1 cellular context compared by ENCODE assay signal in the genomic region with DNA sequence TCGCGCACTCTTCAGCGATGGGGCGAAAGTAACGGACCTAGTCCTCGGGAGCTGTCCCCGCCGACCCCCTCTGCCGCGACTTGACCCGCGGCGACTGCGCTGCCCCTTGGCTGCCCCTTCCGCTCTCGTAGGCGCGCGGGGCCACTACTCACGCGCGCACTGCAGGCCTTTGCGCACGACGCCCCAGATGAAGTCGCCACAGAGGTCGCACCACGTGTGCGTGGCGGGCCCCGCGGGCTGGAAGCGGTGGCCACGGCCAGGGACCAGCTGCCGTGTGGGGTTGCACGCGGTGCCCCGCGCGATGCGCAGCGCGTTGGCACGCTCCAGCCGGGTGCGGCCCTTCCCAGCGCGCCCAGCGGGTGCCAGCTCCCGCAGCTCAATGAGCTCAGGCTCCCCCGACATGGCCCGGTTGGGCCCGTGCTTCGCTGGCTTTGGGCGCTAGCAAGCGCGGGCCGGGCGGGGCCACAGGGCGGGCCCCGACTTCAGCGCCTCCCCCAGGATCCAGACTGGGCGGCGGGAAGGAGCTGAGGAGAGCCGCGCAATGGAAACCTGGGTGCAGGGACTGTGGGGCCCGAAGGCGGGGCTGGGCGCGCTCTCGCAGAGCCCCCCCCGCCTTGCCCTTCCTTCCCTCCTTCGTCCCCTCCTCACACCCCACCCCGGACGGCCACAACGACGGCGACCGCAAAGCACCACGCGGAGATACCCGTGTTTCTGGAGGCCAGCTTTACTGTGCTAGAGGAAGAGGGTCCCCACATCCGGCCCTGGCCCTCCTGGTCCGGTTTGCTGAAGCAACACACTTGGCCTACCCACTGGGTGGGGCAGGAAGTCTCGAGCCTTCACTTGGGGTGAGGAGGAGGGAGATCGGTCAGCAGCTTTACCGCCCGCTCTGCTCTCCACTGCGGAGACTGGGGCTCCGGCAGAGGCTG.
TF ChIP-seq lines count a peak whose summit lies in the region.

Gene RASSF1, minus strand, starts transcription at position 433 of the 926 bp plus-strand sequence. Its CDS starts 31 bp downstream, at position 402.

TF ChIP-seq in WTC11, 78 proteins besides CTCF, POLR2A, EP300 and RAD21 (continued from another document and continues in another):
- TF ChIP-seq FOXP1 (CRISPR knock-in tag; IDR thresholded peaks at IDR 0.05; ENCODE audit: borderline replicate concordance) (peak; percentile 76), SOX15 (CRISPR knock-in tag; IDR thresholded peaks at IDR 0.05) (no peak), SP1 (CRISPR knock-in tag; conservative IDR thresholded peaks at IDR 0.05) (peak; percentile 60), TCF7 (CRISPR knock-in tag; IDR thresholded peaks at IDR 0.05; ENCODE audit: low read depth) (peak; percentile 87), HMGA2 (CRISPR knock-in tag; IDR thresholded peaks at IDR 0.05) (no peak), FOXJ3 (CRISPR knock-in tag; IDR thresholded peaks at IDR 0.05; ENCODE audit: borderline replicate concordance) (no peak), ZNF232 (CRISPR knock-in tag; IDR thresholded peaks at IDR 0.05) (peak; percentile 86; the same call in 1 of the 2 replicates), GTF2I (CRISPR knock-in tag; conservative IDR thresholded peaks at IDR 0.05) (no peak), TP53 (CRISPR knock-in tag; IDR thresholded peaks at IDR 0.05) (peak; percentile 61), KAT7 (CRISPR knock-in tag; IDR thresholded peaks at IDR 0.05; ENCODE audit: borderline replicate concordance) (no peak), ZNF219 (CRISPR knock-in tag; IDR thresholded peaks at IDR 0.05; ENCODE audit: borderline replicate concordance) (no peak), PRDM15 (CRISPR knock-in tag; IDR thresholded peaks at IDR 0.05) (peak; percentile 24; the same call in 1 of the 2 replicates), ATF2 (CRISPR knock-in tag; IDR thresholded peaks at IDR 0.05; ENCODE audit: borderline replicate concordance, low read depth) (no peak), MYBL2 (CRISPR knock-in tag; IDR thresholded peaks at IDR 0.05) (peak; percentile 85), NFE2L1 (CRISPR knock-in tag; IDR thresholded peaks at IDR 0.05) (no peak), NR3C1 (CRISPR knock-in tag; conservative IDR thresholded peaks at IDR 0.05; ENCODE audit: low read depth) (no peak), OVOL2 (CRISPR knock-in tag; IDR thresholded peaks at IDR 0.05; ENCODE audit: borderline replicate concordance) (no peak), CDX4 (CRISPR knock-in tag; IDR thresholded peaks at IDR 0.05; ENCODE audit: borderline replicate concordance) (no peak), RORB (CRISPR knock-in tag; IDR thresholded peaks at IDR 0.05) (no peak), ATF3 (CRISPR knock-in tag; conservative IDR thresholded peaks at IDR 0.05) (no peak), CREB1 (CRISPR knock-in tag; IDR thresholded peaks at IDR 0.05) (no peak), ZSCAN18 (CRISPR knock-in tag; IDR thresholded peaks at IDR 0.05) (no peak), CREM (CRISPR knock-in tag; IDR thresholded peaks at IDR 0.05) (no peak), ESRRA (CRISPR knock-in tag; IDR thresholded peaks at IDR 0.05; ENCODE audit: borderline replicate concordance) (no peak)
- TF ChIP-seq, protein P1, sequence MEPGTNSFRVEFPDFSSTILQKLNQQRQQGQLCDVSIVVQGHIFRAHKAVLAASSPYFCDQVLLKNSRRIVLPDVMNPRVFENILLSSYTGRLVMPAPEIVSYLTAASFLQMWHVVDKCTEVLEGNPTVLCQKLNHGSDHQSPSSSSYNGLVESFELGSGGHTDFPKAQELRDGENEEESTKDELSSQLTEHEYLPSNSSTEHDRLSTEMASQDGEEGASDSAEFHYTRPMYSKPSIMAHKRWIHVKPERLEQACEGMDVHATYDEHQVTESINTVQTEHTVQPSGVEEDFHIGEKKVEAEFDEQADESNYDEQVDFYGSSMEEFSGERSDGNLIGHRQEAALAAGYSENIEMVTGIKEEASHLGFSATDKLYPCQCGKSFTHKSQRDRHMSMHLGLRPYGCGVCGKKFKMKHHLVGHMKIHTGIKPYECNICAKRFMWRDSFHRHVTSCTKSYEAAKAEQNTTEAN (CRISPR knock-in tag; IDR thresholded peaks at IDR 0.05), result peak; percentile 77; the same call in 1 of the 2 replicates
- TF ChIP-seq, protein P2, sequence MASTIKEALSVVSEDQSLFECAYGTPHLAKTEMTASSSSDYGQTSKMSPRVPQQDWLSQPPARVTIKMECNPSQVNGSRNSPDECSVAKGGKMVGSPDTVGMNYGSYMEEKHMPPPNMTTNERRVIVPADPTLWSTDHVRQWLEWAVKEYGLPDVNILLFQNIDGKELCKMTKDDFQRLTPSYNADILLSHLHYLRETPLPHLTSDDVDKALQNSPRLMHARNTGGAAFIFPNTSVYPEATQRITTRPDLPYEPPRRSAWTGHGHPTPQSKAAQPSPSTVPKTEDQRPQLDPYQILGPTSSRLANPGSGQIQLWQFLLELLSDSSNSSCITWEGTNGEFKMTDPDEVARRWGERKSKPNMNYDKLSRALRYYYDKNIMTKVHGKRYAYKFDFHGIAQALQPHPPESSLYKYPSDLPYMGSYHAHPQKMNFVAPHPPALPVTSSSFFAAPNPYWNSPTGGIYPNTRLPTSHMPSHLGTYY (CRISPR knock-in tag; IDR thresholded peaks at IDR 0.05), result no peak
- TF ChIP-seq, protein P3, sequence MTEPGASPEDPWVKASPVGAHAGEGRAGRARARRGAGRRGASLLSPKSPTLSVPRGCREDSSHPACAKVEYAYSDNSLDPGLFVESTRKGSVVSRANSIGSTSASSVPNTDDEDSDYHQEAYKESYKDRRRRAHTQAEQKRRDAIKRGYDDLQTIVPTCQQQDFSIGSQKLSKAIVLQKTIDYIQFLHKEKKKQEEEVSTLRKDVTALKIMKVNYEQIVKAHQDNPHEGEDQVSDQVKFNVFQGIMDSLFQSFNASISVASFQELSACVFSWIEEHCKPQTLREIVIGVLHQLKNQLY (CRISPR knock-in tag; IDR thresholded peaks at IDR 0.05), result no peak
- TF ChIP-seq, protein P4, sequence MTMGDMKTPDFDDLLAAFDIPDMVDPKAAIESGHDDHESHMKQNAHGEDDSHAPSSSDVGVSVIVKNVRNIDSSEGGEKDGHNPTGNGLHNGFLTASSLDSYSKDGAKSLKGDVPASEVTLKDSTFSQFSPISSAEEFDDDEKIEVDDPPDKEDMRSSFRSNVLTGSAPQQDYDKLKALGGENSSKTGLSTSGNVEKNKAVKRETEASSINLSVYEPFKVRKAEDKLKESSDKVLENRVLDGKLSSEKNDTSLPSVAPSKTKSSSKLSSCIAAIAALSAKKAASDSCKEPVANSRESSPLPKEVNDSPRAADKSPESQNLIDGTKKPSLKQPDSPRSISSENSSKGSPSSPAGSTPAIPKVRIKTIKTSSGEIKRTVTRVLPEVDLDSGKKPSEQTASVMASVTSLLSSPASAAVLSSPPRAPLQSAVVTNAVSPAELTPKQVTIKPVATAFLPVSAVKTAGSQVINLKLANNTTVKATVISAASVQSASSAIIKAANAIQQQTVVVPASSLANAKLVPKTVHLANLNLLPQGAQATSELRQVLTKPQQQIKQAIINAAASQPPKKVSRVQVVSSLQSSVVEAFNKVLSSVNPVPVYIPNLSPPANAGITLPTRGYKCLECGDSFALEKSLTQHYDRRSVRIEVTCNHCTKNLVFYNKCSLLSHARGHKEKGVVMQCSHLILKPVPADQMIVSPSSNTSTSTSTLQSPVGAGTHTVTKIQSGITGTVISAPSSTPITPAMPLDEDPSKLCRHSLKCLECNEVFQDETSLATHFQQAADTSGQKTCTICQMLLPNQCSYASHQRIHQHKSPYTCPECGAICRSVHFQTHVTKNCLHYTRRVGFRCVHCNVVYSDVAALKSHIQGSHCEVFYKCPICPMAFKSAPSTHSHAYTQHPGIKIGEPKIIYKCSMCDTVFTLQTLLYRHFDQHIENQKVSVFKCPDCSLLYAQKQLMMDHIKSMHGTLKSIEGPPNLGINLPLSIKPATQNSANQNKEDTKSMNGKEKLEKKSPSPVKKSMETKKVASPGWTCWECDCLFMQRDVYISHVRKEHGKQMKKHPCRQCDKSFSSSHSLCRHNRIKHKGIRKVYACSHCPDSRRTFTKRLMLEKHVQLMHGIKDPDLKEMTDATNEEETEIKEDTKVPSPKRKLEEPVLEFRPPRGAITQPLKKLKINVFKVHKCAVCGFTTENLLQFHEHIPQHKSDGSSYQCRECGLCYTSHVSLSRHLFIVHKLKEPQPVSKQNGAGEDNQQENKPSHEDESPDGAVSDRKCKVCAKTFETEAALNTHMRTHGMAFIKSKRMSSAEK (CRISPR knock-in tag; IDR thresholded peaks at IDR 0.05; ENCODE audit: borderline replicate concordance), result no peak
- TF ChIP-seq, protein P5, sequence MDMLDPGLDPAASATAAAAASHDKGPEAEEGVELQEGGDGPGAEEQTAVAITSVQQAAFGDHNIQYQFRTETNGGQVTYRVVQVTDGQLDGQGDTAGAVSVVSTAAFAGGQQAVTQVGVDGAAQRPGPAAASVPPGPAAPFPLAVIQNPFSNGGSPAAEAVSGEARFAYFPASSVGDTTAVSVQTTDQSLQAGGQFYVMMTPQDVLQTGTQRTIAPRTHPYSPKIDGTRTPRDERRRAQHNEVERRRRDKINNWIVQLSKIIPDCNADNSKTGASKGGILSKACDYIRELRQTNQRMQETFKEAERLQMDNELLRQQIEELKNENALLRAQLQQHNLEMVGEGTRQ (CRISPR knock-in tag; IDR thresholded peaks at IDR 0.05), result 0 out of 2 replicates have a peak, but pooled peaks have one; percentile 7
- TF ChIP-seq, protein P6, sequence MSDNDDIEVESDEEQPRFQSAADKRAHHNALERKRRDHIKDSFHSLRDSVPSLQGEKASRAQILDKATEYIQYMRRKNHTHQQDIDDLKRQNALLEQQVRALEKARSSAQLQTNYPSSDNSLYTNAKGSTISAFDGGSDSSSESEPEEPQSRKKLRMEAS (CRISPR knock-in tag; IDR thresholded peaks at IDR 0.05), result peak; percentile 85; the same call in 1 of the 2 replicates
